31 cellular contexts compared by ENCODE assay signal in genomic region chr1:233460692-233461091, GRCh38.
"Had no signal": no experiment of that assay in that cellular context is flagged by ENCODE, and none has a peak within 500 bp of the region (broad histone marks: within the 10 kb centered on the region; RNA-seq: fewer than 3 reads in every experiment).

No MANE protein-coding gene starts in this region.

- H3K4me3 ChIP-seq: neural progenitor cell, ovary, psoas muscle, skin epidermis, smooth muscle cell, spleen, suprapubic skin, testis, tibial artery, upper lobe of left lung, uterus had no signal

- H3K9ac ChIP-seq: neural progenitor cell, parathyroid adenoma had no signal

- H3K4me1 Mint-ChIP-seq: naive thymus-derived CD4-positive, alpha-beta T cell; natural killer cell had no signal

- H3K27me3 Mint-ChIP-seq: progenitor cell of endocrine pancreas; stimulated activated memory B cell treated with anti-CD40 and anti-IgM and Interleukin-4, amounts not matched to agents 10 μg/mL and 1 μg/mL and 100 μg/mL, for 72 hours; stimulated activated naive CD8-positive, alpha-beta T cell treated with anti-CD3 and anti-CD28 coated beads, Interleukin-15, amount 100 ng/mL, for 72 hours had no signal

- H2AFZ ChIP-seq: neural progenitor cell, parathyroid adenoma had no signal

- H3K27me3 ChIP-seq: neural progenitor cell, ovary, spleen, suprapubic skin, testis, tibial artery, upper lobe of left lung, uterus had no signal

- H3K79me2 ChIP-seq: parathyroid adenoma had no signal

- H3K36me3 Mint-ChIP-seq: naive thymus-derived CD4-positive, alpha-beta T cell; natural killer cell; neural progenitor cell; stimulated activated memory B cell treated with anti-CD40 and anti-IgM and Interleukin-4, amounts not matched to agents 10 μg/mL and 1 μg/mL and 100 μg/mL, for 72 hours had no signal

- H3K4me3 Mint-ChIP-seq: naive thymus-derived CD4-positive, alpha-beta T cell; natural killer cell; nephron; neural progenitor cell; stimulated activated memory B cell treated with anti-CD40 and anti-IgM and Interleukin-4, amounts not matched to agents 10 μg/mL and 1 μg/mL and 100 μg/mL, for 72 hours; stimulated activated naive CD8-positive, alpha-beta T cell treated with anti-CD3 and anti-CD28 coated beads, Interleukin-15, amount 100 ng/mL, for 72 hours had no signal

- H3K27ac Mint-ChIP-seq: naive thymus-derived CD4-positive, alpha-beta T cell; natural killer cell; nephron; neural progenitor cell; progenitor cell of endocrine pancreas; stimulated activated memory B cell treated with anti-CD40 and anti-IgM and Interleukin-4, amounts not matched to agents 10 μg/mL and 1 μg/mL and 100 μg/mL, for 72 hours; stimulated activated naive CD8-positive, alpha-beta T cell treated with anti-CD3 and anti-CD28 coated beads, Interleukin-15, amount 100 ng/mL, for 72 hours had no signal

- H3K4me1 ChIP-seq: parathyroid adenoma, psoas muscle, spleen, suprapubic skin, testis, tibial artery, upper lobe of left lung, uterus had no signal

- H3K27ac ChIP-seq: neural progenitor cell, ovary, parathyroid adenoma, psoas muscle, skin epidermis, suprapubic skin, testis, tibial artery, upper lobe of left lung, uterus had no signal

- H3K36me3 ChIP-seq: neural progenitor cell, ovary, spleen, suprapubic skin, tibial artery, upper lobe of left lung, uterus had no signal

- H3K9me3 ChIP-seq: ovary, psoas muscle, suprapubic skin, testis, upper lobe of left lung, uterus had no signal

- H3K4me2 ChIP-seq: neural progenitor cell, smooth muscle cell had no signal

- DNase-seq: naive thymus-derived CD4-positive, alpha-beta T cell; natural killer cell; occipital lobe; ovary; posterior cingulate gyrus; psoas muscle; right cardiac atrium; spleen; stimulated activated CD4-positive, alpha-beta T cell treated with anti-CD3 and anti-CD28 coated beads, Interleukin-12 subunit alpha, Interleukin-12 subunit beta, amount 100 ng/mL, for 4 hours; stimulated activated CD4-positive, alpha-beta T cell treated with anti-CD3 and anti-CD28 coated beads, Interleukin-1b, Interleukin-23, amount 100 ng/mL, for 48 hours; stimulated activated CD4-positive, alpha-beta T cell treated with anti-CD3 and anti-CD28 coated beads, Interleukin-4, amount 100 ng/mL, for 1 hour; stimulated activated CD4-positive, alpha-beta T cell treated with anti-CD3 and anti-CD28 coated beads, Interleukin-4, amount 100 ng/mL, for 4 hours; stimulated activated CD8-positive, alpha-beta memory T cell treated with anti-CD3 and anti-CD28 coated beads, Interleukin-4, amount 100 ng/mL, for 48 hours; stimulated activated naive CD4-positive, alpha-beta T cell; stimulated activated naive CD8-positive, alpha-beta T cell treated with anti-CD3 and anti-CD28 coated beads, Interleukin-15, amount 100 ng/mL, for 72 hours; stimulated activated naive CD8-positive, alpha-beta T cell treated with anti-CD3 and anti-CD28 coated beads, Interleukin-15, Interleukin-2, amounts not matched to agents 100 U/mL and 50 U/mL, for 24 hours; substantia nigra; testis; tibial artery; trophoblast cell; upper lobe of left lung; uterus had no signal

- ATAC-seq: naive thymus-derived CD4-positive, alpha-beta T cell; natural killer cell; psoas muscle; sciatic nerve; stimulated activated memory B cell treated with anti-CD40 and anti-IgM and Interleukin-4, amounts not matched to agents 10 μg/mL and 1 μg/mL and 100 μg/mL, for 72 hours; stimulated activated naive CD8-positive, alpha-beta T cell treated with anti-CD3 and anti-CD28 coated beads, Interleukin-15, amount 100 ng/mL, for 72 hours; stimulated activated naive CD8-positive, alpha-beta T cell treated with anti-CD3 and anti-CD28 coated beads, Interleukin-15, Interleukin-2, amounts not matched to agents 100 U/mL and 50 U/mL, for 24 hours had no signal

- H3K9me3 Mint-ChIP-seq: naive thymus-derived CD4-positive, alpha-beta T cell; natural killer cell; nephron; neural progenitor cell; stimulated activated naive CD8-positive, alpha-beta T cell treated with anti-CD3 and anti-CD28 coated beads, Interleukin-15, amount 100 ng/mL, for 72 hours had no signal
